22 cellular contexts compared by ENCODE assay signal in the genomic region with DNA sequence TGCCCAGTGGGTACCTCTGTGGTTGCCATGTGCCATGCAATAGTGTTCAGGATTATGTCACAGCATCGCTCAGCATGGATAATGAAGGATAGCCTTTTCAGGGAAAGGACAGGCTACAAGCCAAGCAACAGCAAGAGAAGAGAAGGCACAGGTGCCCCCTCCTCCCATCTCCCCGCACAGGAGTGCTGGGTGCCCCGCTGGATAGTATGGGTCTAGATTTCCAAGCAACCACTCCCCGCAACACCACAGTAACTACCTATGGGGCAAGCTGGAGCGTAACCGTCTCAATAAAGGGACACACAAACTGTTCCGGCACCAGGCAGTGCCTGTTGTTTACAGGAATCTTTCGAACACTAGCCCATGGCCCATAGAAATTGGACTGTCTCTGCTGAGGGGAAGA.
"Had no signal": no experiment of that assay in that cellular context is flagged by ENCODE, and none has a peak within 500 bp of the region (broad histone marks: within the 10 kb centered on the region; RNA-seq: fewer than 3 reads in every experiment).

No MANE protein-coding gene starts in this region.

- DNase-seq: activated CD4-positive, alpha-beta T cell treated with anti-CD3 and anti-CD28 coated beads for 48 hours; activated CD4-positive, alpha-beta T cell treated with anti-CD3 and anti-CD28 coated beads, Interleukin-2, amount 50 U/mL, for 4 hours; activated CD4-positive, CD25-positive, alpha-beta regulatory T cell treated with anti-CD3 and anti-CD28 coated beads, Interleukin-2, amount 50 U/mL, for 72 hours; activated CD8-positive, alpha-beta memory T cell treated with anti-CD3 and anti-CD28 coated beads, Interleukin-2, amount 50 U/mL, for 48 hours; activated CD8-positive, alpha-beta T cell treated with anti-CD3 and anti-CD28 coated beads, Interleukin-2, amount 10 ng/mL, durations not matched to agents 7 days and 5 days; activated naive CD4-positive, alpha-beta T cell treated with anti-CD3 and anti-CD28 coated beads, Interleukin-2, amount 50 U/mL, for 16 hours; activated naive CD8-positive, alpha-beta T cell treated with anti-CD3 and anti-CD28 coated beads, Interleukin-2, amount 10 ng/mL, durations not matched to agents 7 days and 5 days; activated T-cell treated with anti-CD3 and anti-CD28 coated beads, Interleukin-2, amount 50 U/mL, for 1 hour; body of pancreas; NCI-H1092 treated with DMSO at 0.1 percent for 48 hours; NCI-H1417 treated with DMSO at 0.1 percent for 48 hours; NCI-H1694; NCI-H2081; NCI-H510A treated with DMSO at 0.1 percent for 48 hours; NCI-H69; Peyer's patch; SHP77 treated with DMSO at 0.1 percent for 48 hours had no signal

- H3K9me3 ChIP-seq: ascending aorta, body of pancreas, Peyer's patch had no signal

- H3K9me3 Mint-ChIP-seq: activated naive CD8-positive, alpha-beta T cell treated with anti-CD3 and anti-CD28 coated beads, Interleukin-2, amount 10 ng/mL, durations not matched to agents 7 days and 5 days; central memory CD8-positive, alpha-beta T cell; T-helper 1 cell treated with Interleukin-12 subunit alpha and Interleukin-12 subunit beta and Interleukin-4 antibody, amounts not matched to agents 30 μg/mL and 1 μg/mL, for 36 hours; WTC11 had no signal

- ATAC-seq: activated CD8-positive, alpha-beta T cell treated with anti-CD3 and anti-CD28 coated beads, Interleukin-2, amount 10 ng/mL, durations not matched to agents 7 days and 5 days; body of pancreas; WTC11 had no signal

- H3K27me3 ChIP-seq: ascending aorta, body of pancreas, Peyer's patch had no signal

- H3K4me1 ChIP-seq: ascending aorta, body of pancreas, Peyer's patch had no signal

- H3K27ac ChIP-seq: ascending aorta, body of pancreas, KMS-11, Peyer's patch had no signal

- H3K36me3 ChIP-seq: ascending aorta, Peyer's patch had no signal

- H3K36me3 Mint-ChIP-seq: activated naive CD8-positive, alpha-beta T cell treated with anti-CD3 and anti-CD28 coated beads, Interleukin-2, amount 10 ng/mL, durations not matched to agents 7 days and 5 days had no signal

- H3K4me3 ChIP-seq: ascending aorta, body of pancreas, Peyer's patch had no signal

- H3K4me3 Mint-ChIP-seq: activated CD8-positive, alpha-beta T cell treated with anti-CD3 and anti-CD28 coated beads, Interleukin-2, amount 10 ng/mL, durations not matched to agents 7 days and 5 days; activated naive CD8-positive, alpha-beta T cell treated with anti-CD3 and anti-CD28 coated beads, Interleukin-2, amount 10 ng/mL, durations not matched to agents 7 days and 5 days; central memory CD8-positive, alpha-beta T cell; T-helper 1 cell treated with Interleukin-12 subunit alpha and Interleukin-12 subunit beta and Interleukin-4 antibody, amounts not matched to agents 30 μg/mL and 1 μg/mL, for 36 hours; WTC11 had no signal

- H3K4me1 Mint-ChIP-seq: activated naive CD8-positive, alpha-beta T cell treated with anti-CD3 and anti-CD28 coated beads, Interleukin-2, amount 10 ng/mL, durations not matched to agents 7 days and 5 days; central memory CD8-positive, alpha-beta T cell had no signal

- H3K27me3 Mint-ChIP-seq: activated naive CD8-positive, alpha-beta T cell treated with anti-CD3 and anti-CD28 coated beads, Interleukin-2, amount 10 ng/mL, durations not matched to agents 7 days and 5 days; central memory CD8-positive, alpha-beta T cell had no signal

- H3K27ac Mint-ChIP-seq: activated CD8-positive, alpha-beta T cell treated with anti-CD3 and anti-CD28 coated beads, Interleukin-2, amount 10 ng/mL, durations not matched to agents 7 days and 5 days; activated naive CD8-positive, alpha-beta T cell treated with anti-CD3 and anti-CD28 coated beads, Interleukin-2, amount 10 ng/mL, durations not matched to agents 7 days and 5 days; T-helper 1 cell treated with Interleukin-12 subunit alpha and Interleukin-12 subunit beta and Interleukin-4 antibody, amounts not matched to agents 30 μg/mL and 1 μg/mL, for 36 hours; WTC11 had no signal
